In the genomic region with DNA sequence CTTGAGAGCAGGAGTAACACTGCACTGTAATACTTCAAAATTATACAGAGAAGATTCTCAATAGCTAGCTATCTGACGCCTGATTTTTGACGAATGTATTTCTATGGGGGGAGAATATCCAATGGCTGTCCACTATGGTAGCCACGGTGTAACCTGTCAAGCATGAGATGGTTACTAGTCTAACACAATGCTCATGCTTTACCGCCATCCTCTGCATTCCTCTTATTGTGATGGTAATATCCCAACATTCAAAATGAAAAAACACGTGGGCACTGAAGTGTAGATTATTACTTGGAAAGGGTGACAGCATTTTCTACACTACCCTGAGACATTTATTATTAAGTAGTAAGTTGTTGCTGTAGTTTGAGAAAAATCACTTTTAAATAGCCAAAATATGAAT, we compare ENCODE assay signal across 16 cellular contexts.
DNase-seq lines count a peak whose midpoint lies in the region; TF ChIP-seq lines count a peak whose summit lies in the region.
"Had no signal": no experiment of that assay in that cellular context is flagged by ENCODE, and none has a peak within 500 bp of the region (broad histone marks: within the 10 kb centered on the region; RNA-seq: fewer than 3 reads in every experiment).

No MANE protein-coding gene starts in this region.

- H3K27me3 Mint-ChIP-seq in endothelial cell (ENCODE audit: unreplicated experiment) (peaks cover 3% of the 10 kb centered on the region), neural progenitor cell (ENCODE audit: insufficient read depth, low read depth) (no peaks in the 10 kb centered on the region)
- H3K27me3 Mint-ChIP-seq: CD4-positive, alpha-beta T cell had no signal

- no peak overlapping the region for H3K4me3 ChIP-seq in HAP-1
- no peak overlapping the region for H3K4me3 ChIP-seq in neural progenitor cell

- in situ Hi-C loops in HAP-1 (cut with MboI; ENCODE audit: low sequenced_read_pairs): no loop called here

- H3K79me2 ChIP-seq in neural progenitor cell (ENCODE audit: low read depth): no peaks in the 10 kb centered on the region

- peak overlapping the region; percentile 9 for H3K4me2 ChIP-seq in neural progenitor cell

- DNase-seq in HAP-1 (ENCODE audit: low spot score in 2 of 2) (peak; percentile 58 to 95), astrocyte of the hippocampus (ENCODE audit: low read depth, low spot score) (peak; percentile 34), endothelial cell (ENCODE audit: low spot score) (no peak), neural progenitor cell (ENCODE audit: low spot score) (peak; percentile 45), C1 segment of cervical spinal cord (lab: John Stamatoyannopoulos, UW) (no peak), AG08396 (ENCODE audit: low spot score) (no peak), GM10266 (ENCODE audit: extremely low spot score) (no peak)
- no peak for DNase-seq in stimulated activated CD4-positive, alpha-beta T cell treated with anti-CD3 and anti-CD28 coated beads, Interleukin-2, amount 100 ng/mL, for 24 hours
- DNase-seq: BE2C; Caco-2; CD4-positive, alpha-beta T cell; HFFc6; KBM-7 had no signal

- H3K4me1 ChIP-seq in HAP-1 (peaks cover 58% of the 10 kb centered on the region), neural progenitor cell (peaks cover 14% of the 10 kb centered on the region)

- H3F3A ChIP-seq in neural progenitor cell (ENCODE audit: low read depth): peaks cover 7% of the 10 kb centered on the region

- H3K27me3 ChIP-seq in HAP-1 (ENCODE audit: low read depth) (no peaks in the 10 kb centered on the region), neural progenitor cell (no peaks in the 10 kb centered on the region)
- H3K27me3 ChIP-seq: BE2C had no signal

- TF ChIP-seq CTCF in endothelial cell (IDR thresholded peaks at IDR 0.05; ENCODE audit: unreplicated experiment): no peak
- TF ChIP-seq CTCF in neural progenitor cell (IDR thresholded peaks at IDR 0.05): no peak
- no peak for TF ChIP-seq CTCF in GM10266 (IDR thresholded peaks at IDR 0.05; ENCODE audit: control insufficient read depth, insufficient read depth, low read depth, missing control alignments)

- no peaks in the 10 kb centered on the region for H4K20me1 ChIP-seq in neural progenitor cell (ENCODE audit: low read depth)

- no peaks in the 10 kb centered on the region for H3K9me3 ChIP-seq in HAP-1
- no peaks in the 10 kb centered on the region for H3K9me3 ChIP-seq in neural progenitor cell (ENCODE audit: low read depth)
- H3K9me3 ChIP-seq: BE2C, Caco-2 had no signal

- H2AFZ ChIP-seq in neural progenitor cell (replicated peaks): no peak overlapping the region

- no peak overlapping the region for H3K27ac ChIP-seq in neural progenitor cell
- H3K27ac ChIP-seq: C4-2B, HL-60 had no signal

- peaks cover 38% of the 10 kb centered on the region for H3K36me3 Mint-ChIP-seq in endothelial cell (ENCODE audit: low read depth, unreplicated experiment)
- H3K36me3 Mint-ChIP-seq in neural progenitor cell: peaks cover 23% of the 10 kb centered on the region

- no peaks in the 10 kb centered on the region for H3K9me3 Mint-ChIP-seq in endothelial cell (ENCODE audit: unreplicated experiment)
- H3K9me3 Mint-ChIP-seq in neural progenitor cell: no peaks in the 10 kb centered on the region
- H3K9me3 Mint-ChIP-seq: CD4-positive, alpha-beta T cell; IgD-negative memory B cell had no signal

- H3K4me3 Mint-ChIP-seq in endothelial cell (ENCODE audit: unreplicated experiment): peak overlapping the region; percentile 24
- H3K4me3 Mint-ChIP-seq in neural progenitor cell: no peak overlapping the region
- H3K4me3 Mint-ChIP-seq: CD4-positive, alpha-beta T cell; HFFc6; IgD-negative memory B cell had no signal

- peak overlapping the region; percentile 14 for H3K27ac Mint-ChIP-seq in endothelial cell (ENCODE audit: unreplicated experiment)
- peak overlapping the region; percentile 82 for H3K27ac Mint-ChIP-seq in neural progenitor cell
- H3K27ac Mint-ChIP-seq: CD4-positive, alpha-beta T cell; HFFc6; IgD-negative memory B cell had no signal

- H3K36me3 ChIP-seq in HAP-1 (replicated peaks) (no peaks in the 10 kb centered on the region), neural progenitor cell (no peaks in the 10 kb centered on the region)
- H3K36me3 ChIP-seq: BE2C had no signal

- no peak overlapping the region for H3K9ac ChIP-seq in neural progenitor cell

- H3K4me1 Mint-ChIP-seq in endothelial cell (ENCODE audit: unreplicated experiment): peaks cover 25% of the 10 kb centered on the region
- peaks cover 35% of the 10 kb centered on the region for H3K4me1 Mint-ChIP-seq in neural progenitor cell
- H3K4me1 Mint-ChIP-seq: IgD-negative memory B cell had no signal

Comparison
In these comparisons a context has a peak if more than half of its experiments do, and no peak if none do; other contexts are left out.
1. DNase-seq: peak in HAP-1 (2 of 2), astrocyte of the hippocampus (single experiment) and neural progenitor cell (single experiment); none in endothelial cell (single experiment), C1 segment of cervical spinal cord (0 of 14), AG08396 (single experiment), GM10266 (single experiment) and stimulated activated CD4-positive, alpha-beta T cell treated with anti-CD3 and anti-CD28 coated beads, Interleukin-2, amount 100 ng/mL, for 24 hours (0 of 2).